17 cellular contexts compared by ENCODE assay signal in the genomic region with DNA sequence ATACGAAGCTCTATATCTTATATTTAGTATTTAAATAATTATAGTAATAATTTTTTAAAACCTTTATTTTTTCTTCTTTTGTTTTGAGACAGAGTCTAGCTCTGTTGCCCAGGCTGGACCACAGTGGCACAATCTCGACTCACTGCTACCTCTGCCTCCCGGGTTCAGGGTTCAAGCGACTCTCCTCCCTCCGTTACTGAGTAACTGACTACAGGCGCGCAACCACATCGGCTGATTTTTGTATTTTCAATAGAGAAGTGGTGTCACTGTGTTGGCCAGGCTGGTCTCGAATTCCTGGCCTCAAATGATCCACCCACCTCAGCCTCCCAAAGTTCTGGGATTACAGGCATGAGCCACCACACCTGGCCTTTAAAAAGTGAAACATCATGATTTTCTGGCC. TPM values are rescaled to one million over a fixed set of nuclear protein-coding genes. Genes with fewer than 3 reads are reported as not detected.
A peak's percentile ranks its signal among the peaks of the same experiment; 100 is the strongest.
DNase-seq lines count a peak whose midpoint lies in the region; ATAC-seq, FAIRE-seq and TF ChIP-seq lines count a peak whose summit lies in the region.
"Had no signal": no experiment of that assay in that cellular context is flagged by ENCODE, and none has a peak within 500 bp of the region (broad histone marks: within the 10 kb centered on the region; RNA-seq: fewer than 3 reads in every experiment).

No MANE protein-coding gene starts in this region.

- no peak for TF ChIP-seq RAD21 in HepG2 (CRISPR knock-in tag; IDR thresholded peaks at IDR 0.05)

- H3K27me3 Mint-ChIP-seq in natural killer cell (ENCODE audit: low read depth in 2 of 2), result no peaks in the 10 kb centered on the region
- H3K27me3 Mint-ChIP-seq: CD4-positive, alpha-beta T cell had no signal

- no peak for FAIRE-seq in HepG2 (lab: Jason Lieb, UNC)
- FAIRE-seq: A549, D721Med, G401.6 had no signal

- POLR2A ChIA-PET in HepG2 (lab: Yijun Ruan, JAX), result interaction anchor here (0.6 kb wide), 1 partner anchor 12 kb away, joined by 3 read pairs; no protein-coding TSS in a partner anchor

- BruUV-seq in HepG2 (replicated peaks; lab: Mats Ljungman, UMichigan), result no TSS peak

- no peaks in the 10 kb centered on the region for H3K4me1 Mint-ChIP-seq in natural killer cell

- H3K27ac ChIP-seq in heart left ventricle, result peak overlapping the region in 7 of 12 donors; percentile 8 to 60 (median 49)
- no peak overlapping the region for H3K27ac ChIP-seq in HepG2 (ENCODE audit: extremely low read length, insufficient read depth, low read length)
- H3K27ac ChIP-seq in right lobe of liver, result no peak overlapping the region
- peak overlapping the region; percentile 4 for H3K27ac ChIP-seq in suprapubic skin
- no peak overlapping the region for H3K27ac ChIP-seq in body of pancreas
- H3K27ac ChIP-seq: 22Rv1, A549, C4-2B, GM23248 had no signal

- no peaks in the 10 kb centered on the region for H3K36me3 Mint-ChIP-seq in natural killer cell

- no peak overlapping the region for H3K4me3 Mint-ChIP-seq in natural killer cell
- H3K4me3 Mint-ChIP-seq: CD4-positive, alpha-beta T cell had no signal

- no peak overlapping the region for H3K27ac Mint-ChIP-seq in natural killer cell
- H3K27ac Mint-ChIP-seq: CD4-positive, alpha-beta T cell had no signal

- no peaks in the 10 kb centered on the region for H3K9me3 Mint-ChIP-seq in natural killer cell
- H3K9me3 Mint-ChIP-seq: CD4-positive, alpha-beta T cell had no signal

- 96 to 97% (median 97%) methylated on average over 9 of the region's 9 CpGs for WGBS in heart left ventricle, 4 donors
- WGBS in HepG2 (ENCODE audit: low lambda C conversion rate), result 2% methylated on average over 9 of the region's 9 CpGs
- WGBS in right lobe of liver (ENCODE audit: insufficient coverage, low coverage, low lambda C conversion rate, missing lambda C conversion rate), result 81% methylated on average over 6 of the region's 9 CpGs
- WGBS in suprapubic skin, result 95% methylated on average over 9 of the region's 9 CpGs
- 87 to 94% methylated on average over 9 of the region's 9 CpGs for WGBS in body of pancreas, 2 donors

- no peaks in the 10 kb centered on the region for H3K27me3 ChIP-seq in heart left ventricle
- H3K27me3 ChIP-seq in HepG2 (ENCODE audit: control insufficient read depth in 1 of 2, insufficient read depth in 2 of 2, low read length in 2 of 2), result no peaks in the 10 kb centered on the region
- no peaks in the 10 kb centered on the region for H3K27me3 ChIP-seq in right lobe of liver
- H3K27me3 ChIP-seq in suprapubic skin, result no peaks in the 10 kb centered on the region
- no peaks in the 10 kb centered on the region for H3K27me3 ChIP-seq in body of pancreas

- no peaks in the 10 kb centered on the region for H4K20me1 ChIP-seq in HepG2 (ENCODE audit: insufficient read depth, low read length)

- H3K4me3 ChIP-seq in heart left ventricle (no peak overlapping the region), HepG2 (replicated peaks in 1 of 3; ENCODE audit: insufficient read depth in 1 of 3, low read depth in 2 of 3, low read length in 3 of 3) (no peak overlapping the region), right lobe of liver (no peak overlapping the region), suprapubic skin (no peak overlapping the region), body of pancreas (no peak overlapping the region)
- H3K4me3 ChIP-seq: A549, GM23248, HAP-1 had no signal

- in situ Hi-C loops in HepG2 (cut with HindIII; ENCODE audit: extremely low pct_ligation_motif_present, low pct_unique_long_range_greater_than_20kb), result no loop called here

- TF ChIP-seq EP300 in HepG2 (IDR thresholded peaks at IDR 0.05; ENCODE audit: low read depth in 2 of 2, low read length in 2 of 2), result no peak
- TF ChIP-seq EP300 in HepG2 (CRISPR knock-in tag; IDR thresholded peaks at IDR 0.05; ENCODE audit: borderline replicate concordance), result no peak
- TF ChIP-seq EP300 in suprapubic skin (IDR thresholded peaks at IDR 0.05), result no peak

- no peak for ATAC-seq in heart left ventricle
- no peak for ATAC-seq in Right ventricle myocardium superior (ENCODE audit: poor library complexity)
- ATAC-seq in HepG2, result peak; percentile 88
- ATAC-seq in right lobe of liver, result no peak
- no peak for ATAC-seq in natural killer cell
- ATAC-seq in body of pancreas, result no peak
- ATAC-seq: A549 had no signal

- CTCF ChIA-PET in HepG2 (lab: Yijun Ruan, JAX; ENCODE audit: low intra/inter-chr PET ratio, low total read pairs), result no interaction called here

- H3K9me3 ChIP-seq in heart left ventricle (no peaks in the 10 kb centered on the region), HepG2 (ENCODE audit: low read length) (no peaks in the 10 kb centered on the region), right lobe of liver (no peaks in the 10 kb centered on the region), suprapubic skin (no peaks in the 10 kb centered on the region), body of pancreas (no peaks in the 10 kb centered on the region)
- H3K9me3 ChIP-seq: A549, Caco-2, HAP-1 had no signal

- intact Hi-C loops in heart left ventricle (cut with DNase I) (loop anchor here in 1 of 10 donors (5.0 kb wide), 1 partner anchor 42 kb away; no protein-coding TSS in a partner anchor), Right ventricle myocardium superior (cut with DNase I) (no loop called here), HepG2 (cut with micrococcal nuclease; ENCODE audit: unreplicated experiment) (no loop called here), right lobe of liver (cut with DNase I) (loop anchor here in 1 of 2 donors (10.0 kb wide), 1 partner anchor 75 kb away; the partner anchor contains the start of gene NINJ2), natural killer cell (cut with micrococcal nuclease) (no loop called here), body of pancreas (cut with DNase I) (no loop called here)

- no peaks in the 10 kb centered on the region for H3K36me3 ChIP-seq in heart left ventricle
- H3K36me3 ChIP-seq in HepG2 (replicated peaks in 1 of 2; ENCODE audit: control insufficient read depth in 1 of 2, insufficient read depth in 2 of 2, low read length in 2 of 2), result no peaks in the 10 kb centered on the region
- H3K36me3 ChIP-seq in right lobe of liver, result no peaks in the 10 kb centered on the region
- H3K36me3 ChIP-seq in suprapubic skin, result no peaks in the 10 kb centered on the region
- H3K36me3 ChIP-seq in body of pancreas (replicated peaks in 1 of 2; ENCODE audit: insufficient read depth in 1 of 2, low read depth in 2 of 2), result no peaks in the 10 kb centered on the region
- H3K36me3 ChIP-seq: HAP-1 had no signal

- peaks cover 0 to 23% (median 9%) of the 10 kb centered on the region in 12 donors for H3K4me1 ChIP-seq in heart left ventricle
- peaks cover 35% of the 10 kb centered on the region for H3K4me1 ChIP-seq in HepG2 (ENCODE audit: insufficient read depth, low read length)
- H3K4me1 ChIP-seq in right lobe of liver, result no peaks in the 10 kb centered on the region
- peaks cover 2% of the 10 kb centered on the region for H3K4me1 ChIP-seq in suprapubic skin
- peaks cover 3% of the 10 kb centered on the region for H3K4me1 ChIP-seq in body of pancreas

- no peak for TF ChIP-seq POLR2A in heart left ventricle (IDR thresholded peaks at IDR 0.05)
- TF ChIP-seq POLR2A in HepG2 (IDR thresholded peaks at IDR 0.05; ENCODE audit: insufficient read depth in 1 of 2, low read depth in 2 of 2, low read length in 2 of 2), result no peak
- no peak for TF ChIP-seq POLR2A in right lobe of liver (IDR thresholded peaks at IDR 0.05)
- no peak for TF ChIP-seq POLR2A in suprapubic skin (IDR thresholded peaks at IDR 0.05)
- no peak for TF ChIP-seq POLR2A in body of pancreas (IDR thresholded peaks at IDR 0.05)

- no peak for DNase-seq in heart left ventricle
- DNase-seq in Right ventricle myocardium superior, result no peak
- DNase-seq in HepG2 (ENCODE audit: low spot score), result no peak
- DNase-seq in right lobe of liver, result no peak
- DNase-seq in suprapubic skin (ENCODE audit: low spot score in 2 of 2), result no peak
- DNase-seq in natural killer cell, result no peak
- no peak for DNase-seq in body of pancreas
- DNase-seq: AML-193; Caco-2; CD4-positive, alpha-beta T cell; GM23248 had no signal

- H3K79me2 ChIP-seq in HepG2 (ENCODE audit: insufficient read depth, low read length), result no peaks in the 10 kb centered on the region

- H3K9ac ChIP-seq in HepG2 (ENCODE audit: insufficient read depth, low read depth, low read length), result no peak overlapping the region
- H3K9ac ChIP-seq: GM23248 had no signal

- peak overlapping the region; percentile 44 for H2AFZ ChIP-seq in HepG2 (ENCODE audit: low read length)
- H2AFZ ChIP-seq: GM23248 had no signal

- H3K4me2 ChIP-seq in HepG2 (ENCODE audit: low read depth, low read length), result peak overlapping the region; percentile 62
- H3K4me2 ChIP-seq: A549 had no signal

- no peak for TF ChIP-seq CTCF in heart left ventricle (IDR thresholded peaks at IDR 0.05)
- TF ChIP-seq CTCF in HepG2 (CRISPR knock-in tag; IDR thresholded peaks at IDR 0.05), result no peak
- no peak for TF ChIP-seq CTCF in right lobe of liver (IDR thresholded peaks at IDR 0.05)
- no peak for TF ChIP-seq CTCF in suprapubic skin (IDR thresholded peaks at IDR 0.05)
- TF ChIP-seq CTCF in natural killer cell (IDR thresholded peaks at IDR 0.05), result no peak
- no peak for TF ChIP-seq CTCF in body of pancreas (IDR thresholded peaks at IDR 0.05)

RNA-seq across cellular contexts. Expression of gene WNK1, which starts 13.0 kb away (rescaled TPM):
- total RNA-seq in heart left ventricle, result 100 to 1,000 TPM; 247 to 373 (median 302) TPM
- polyA plus RNA-seq in heart left ventricle, result 100 to 1,000 TPM in 1 of 2 donors, 10 to 100 TPM in 1; 59.9 to 247 TPM
- total RNA-seq in Right ventricle myocardium superior, result 294 TPM
- total RNA-seq in HepG2 (2016; rRNA removed; fragmentation: Illumina TruSeq; extraction: Trizol), result 31.1 and 55.4 TPM in 2 replicates
- total RNA-seq in HepG2 (2016; cell fraction: cytosol; rRNA removed; fragmentation: Illumina TruSeq; extraction: Trizol; ENCODE audit: low read depth), result 6.9 and 7.5 TPM in 2 replicates
- total RNA-seq in HepG2 (2016; cell fraction: insoluble cytoplasmic fraction; rRNA removed; fragmentation: Illumina TruSeq; extraction: Trizol), result 30.0 and 49.7 TPM in 2 replicates
- total RNA-seq in HepG2 (2016; cell fraction: membrane; rRNA removed; fragmentation: Illumina TruSeq; extraction: Trizol), result 13.9 and 14.6 TPM in 2 replicates
- total RNA-seq in HepG2 (2016; cell fraction: nucleus; rRNA removed; fragmentation: Illumina TruSeq; extraction: Trizol), result 64.2 and 67.8 TPM in 2 replicates
- polyA plus RNA-seq in HepG2 (2011; rRNA removed), result 54.8 and 63.6 TPM in 2 replicates
- polyA plus RNA-seq in HepG2 (2011; cell fraction: cytosol; rRNA removed), result 42.4 and 52.8 TPM in 2 replicates
- polyA plus RNA-seq in HepG2 (2011; cell fraction: nucleus; rRNA removed), result 73.1 and 75.6 TPM in 2 replicates
- 62.3 and 73.2 TPM in 2 replicates for polyA plus RNA-seq in HepG2 (2012)
- polyA plus RNA-seq in HepG2 (2016; cell fraction: cytosol; fragmentation: Illumina TruSeq; extraction: Trizol; ENCODE audit: low read depth), result 0.92 and 0.94 TPM in 2 replicates
- 35.7 and 39.9 TPM in 2 replicates for polyA plus RNA-seq in HepG2 (2016; cell fraction: insoluble cytoplasmic fraction; fragmentation: Illumina TruSeq; extraction: Trizol; ENCODE audit: low read depth)
- 2.2 and 4.7 TPM in 2 replicates for polyA plus RNA-seq in HepG2 (2016; cell fraction: membrane; fragmentation: Illumina TruSeq; extraction: Trizol; ENCODE audit: low read depth)
- 39.9 and 51.6 TPM in 2 replicates for polyA plus RNA-seq in HepG2 (2016; cell fraction: nucleus; fragmentation: Illumina TruSeq; extraction: Trizol; ENCODE audit: insufficient read depth, low read depth)
- polyA minus RNA-seq in HepG2 (2011; rRNA and poly(A)+ RNA removed; ENCODE audit: low replicate concordance), result 231 and 292 TPM in 2 replicates
- polyA minus RNA-seq in HepG2 (2011; cell fraction: cytosol; rRNA and poly(A)+ RNA removed), result 157 and 213 TPM in 2 replicates
- polyA minus RNA-seq in HepG2 (2011; cell fraction: nucleus; rRNA and poly(A)+ RNA removed), result 269 and 312 TPM in 2 replicates
- 100 to 1,000 TPM in 3 of 6 experiments, 10 to 100 TPM in 3; 72.0 to 115 (median 93.1) TPM for total RNA-seq in right lobe of liver
- 100 to 1,000 TPM; 368 to 724 (median 435) TPM for total RNA-seq in suprapubic skin
- 100 to 1,000 TPM; 177 to 203 (median 192) TPM for total RNA-seq in natural killer cell
- 10 to 100 TPM; 56.6 to 96.6 TPM for total RNA-seq in body of pancreas

Comparison
In these comparisons a context has a peak if more than half of its experiments do, and no peak if none do; other contexts are left out.
1. H3K27ac ChIP-seq: peak in heart left ventricle (7 of 12) and suprapubic skin (single experiment); none in HepG2 (single experiment), right lobe of liver (0 of 3) and body of pancreas (0 of 4).